Comparison of ENCODE assay signal across 14 cellular contexts in genomic region chr1:19495816-19496528, GRCh38. TPM values are rescaled to one million over a fixed set of nuclear protein-coding genes. Genes with fewer than 3 reads are reported as not detected.
DNase-seq lines count a peak whose midpoint lies in the region; ATAC-seq, FAIRE-seq and TF ChIP-seq lines count a peak whose summit lies in the region.
"Had no signal": no experiment of that assay in that cellular context is flagged by ENCODE, and none has a peak within 500 bp of the region (broad histone marks: within the 10 kb centered on the region; RNA-seq: fewer than 3 reads in every experiment).

No MANE protein-coding gene starts in this region.

- H3K4me1 ChIP-seq in K562 (replicated peaks in 1 of 2; ENCODE audit: control insufficient read depth in 2 of 2, insufficient read depth in 2 of 2, low read length in 2 of 2): no peaks in the 10 kb centered on the region
- peaks cover 12% of the 10 kb centered on the region for H3K4me1 ChIP-seq in testis

- peak overlapping the region; percentile 43 for H2AFZ ChIP-seq in K562 (ENCODE audit: low read depth, low read length)

- H3K9me1 ChIP-seq in K562 (ENCODE audit: control insufficient read depth, insufficient read depth, low read length): no peaks in the 10 kb centered on the region

- no peaks in the 10 kb centered on the region for H3K9me3 ChIP-seq in K562 (replicated peaks; ENCODE audit: control insufficient read depth, insufficient read depth, low read depth, low read length)
- H3K9me3 ChIP-seq in testis: no peaks in the 10 kb centered on the region

- H3K9me3 Mint-ChIP-seq in activated T-cell treated with anti-CD3 and anti-CD28 coated beads, Interleukin-2, amount 50 U/mL, for 72 hours: no peaks in the 10 kb centered on the region
- peaks cover 4% of the 10 kb centered on the region for H3K9me3 Mint-ChIP-seq in mesothelial cell of epicardium
- no peaks in the 10 kb centered on the region for H3K9me3 Mint-ChIP-seq in T-helper 2 cell treated with Interferon-gamma antibody and Interleukin-4, amounts not matched to agents 5 μg/mL and 100 μg/mL, for 36 hours

- CTCF ChIA-PET in K562 (lab: Yijun Ruan, JAX; ENCODE audit: low intra/inter-chr PET ratio): no interaction called here

- FAIRE-seq in K562 (lab: Jason Lieb, UNC): no peak
- FAIRE-seq: G401.6 had no signal

- TF ChIP-seq RAD21 in K562 (CRISPR knock-in tag; conservative IDR thresholded peaks at IDR 0.05 in 1 of 2, IDR thresholded peaks at IDR 0.05 in 1 of 2): no peak

- H3K36me3 Mint-ChIP-seq in activated T-cell treated with anti-CD3 and anti-CD28 coated beads, Interleukin-2, amount 50 U/mL, for 72 hours (ENCODE audit: insufficient read depth in 2 of 2): no peaks in the 10 kb centered on the region
- H3K36me3 Mint-ChIP-seq in mesothelial cell of epicardium: no peaks in the 10 kb centered on the region
- no peaks in the 10 kb centered on the region for H3K36me3 Mint-ChIP-seq in T-helper 2 cell treated with Interferon-gamma antibody and Interleukin-4, amounts not matched to agents 5 μg/mL and 100 μg/mL, for 36 hours (ENCODE audit: low read depth)

- no peaks in the 10 kb centered on the region for H3K27me3 Mint-ChIP-seq in activated T-cell treated with anti-CD3 and anti-CD28 coated beads, Interleukin-2, amount 50 U/mL, for 72 hours (ENCODE audit: low read depth)
- H3K27me3 Mint-ChIP-seq in mesothelial cell of epicardium (ENCODE audit: low read depth): no peaks in the 10 kb centered on the region
- no peaks in the 10 kb centered on the region for H3K27me3 Mint-ChIP-seq in T-helper 2 cell treated with Interferon-gamma antibody and Interleukin-4, amounts not matched to agents 5 μg/mL and 100 μg/mL, for 36 hours (ENCODE audit: low read depth)

- no peak overlapping the region for H3K4me3 ChIP-seq in K562
- no peak overlapping the region for H3K4me3 ChIP-seq in testis

- no TSS peak for BruUV-seq in K562 (replicated peaks; lab: Mats Ljungman, UMichigan)

- TF ChIP-seq POLR2A in K562 (conservative IDR thresholded peaks at IDR 0.05): no peak
- TF ChIP-seq POLR2A in testis (IDR thresholded peaks at IDR 0.05): no peak

- POLR2A ChIA-PET in K562 (lab: Yijun Ruan, JAX): interaction anchor here (0.5 to 1.1 kb wide), 3 partner anchors 17 to 83 kb away, joined by 3 to 4 read pairs (median 3); no protein-coding TSS in a partner anchor

- H3K36me3 ChIP-seq in K562 (ENCODE audit: control insufficient read depth, insufficient read depth, low read length) (no peaks in the 10 kb centered on the region), testis (ENCODE audit: low read depth, missing control alignments) (no peaks in the 10 kb centered on the region)

- intact Hi-C loops in K562 (cut with micrococcal nuclease) (no loop called here), testis (cut with DNase I; ENCODE audit: low total_unique reads) (no loop called here)

- DNase-seq in activated T-cell treated with anti-CD3 and anti-CD28 coated beads, Interleukin-2, amount 50 U/mL, for 72 hours: no peak
- DNase-seq in activated T-cell treated with anti-CD3 and anti-CD28 coated beads, Interleukin-2, amount 50 U/mL, for 1 hour: no peak
- DNase-seq in K562 (ENCODE audit: extremely low read depth in 1 of 4, low spot score in 3 of 4): no peak
- no peak for DNase-seq in mesothelial cell of epicardium (ENCODE audit: low spot score in 2 of 2, unreplicated experiment in 2 of 2)
- DNase-seq in testis: no peak
- no peak for DNase-seq in T-helper 2 cell treated with Interferon-gamma antibody and Interleukin-4, amounts not matched to agents 5 μg/mL and 100 μg/mL, for 36 hours (ENCODE audit: low spot score)
- no peak for DNase-seq in activated CD4-positive, CD25-positive, alpha-beta regulatory T cell treated with anti-CD3 and anti-CD28 coated beads, Interleukin-2, amount 50 U/mL, for 72 hours
- DNase-seq: activated CD8-positive, alpha-beta memory T cell treated with anti-CD3 and anti-CD28 coated beads, Interleukin-2, amount 50 U/mL, for 48 hours; midbrain; NCI-H2081 treated with DMSO at 0.1 percent for 48 hours; PC-3; T-helper 9 cell had no signal

- peak overlapping the region in 1 of 2 donors; percentile 45 for H3K4me3 Mint-ChIP-seq in activated T-cell treated with anti-CD3 and anti-CD28 coated beads, Interleukin-2, amount 50 U/mL, for 72 hours
- H3K4me3 Mint-ChIP-seq in mesothelial cell of epicardium: no peak overlapping the region
- H3K4me3 Mint-ChIP-seq in T-helper 2 cell treated with Interferon-gamma antibody and Interleukin-4, amounts not matched to agents 5 μg/mL and 100 μg/mL, for 36 hours: no peak overlapping the region

- TF ChIP-seq EP300 in K562 (IDR thresholded peaks at IDR 0.05; ENCODE audit: low read length): no peak

- in situ Hi-C loops in K562 (cut with MboI): no loop called here

- no peaks in the 10 kb centered on the region for H4K20me1 ChIP-seq in K562 (replicated peaks; ENCODE audit: control insufficient read depth, insufficient read depth, low read length)

- WGBS in K562 (ENCODE audit: insufficient coverage, low coverage, missing lambda C conversion rate): 32% methylated on average over 3 of the region's 3 CpGs
- 51 to 62% methylated on average over 3 of the region's 3 CpGs for WGBS in testis, 2 donors

- peak overlapping the region; percentile 58 for H3K27ac Mint-ChIP-seq in activated T-cell treated with anti-CD3 and anti-CD28 coated beads, Interleukin-2, amount 50 U/mL, for 72 hours
- H3K27ac Mint-ChIP-seq in mesothelial cell of epicardium: peak overlapping the region; percentile 23
- no peak overlapping the region for H3K27ac Mint-ChIP-seq in T-helper 2 cell treated with Interferon-gamma antibody and Interleukin-4, amounts not matched to agents 5 μg/mL and 100 μg/mL, for 36 hours

- no peak overlapping the region for H3K9ac ChIP-seq in K562 (ENCODE audit: insufficient read depth in 1 of 2, low read depth in 2 of 2, low read length in 2 of 2)

- H3K27me3 ChIP-seq in K562 (ENCODE audit: control insufficient read depth in 2 of 2, insufficient read depth in 2 of 2, low read length in 2 of 2): no peaks in the 10 kb centered on the region; a peak in 1 of 5 replicates
- H3K27me3 ChIP-seq in testis: no peaks in the 10 kb centered on the region

- H3K4me2 ChIP-seq in K562 (ENCODE audit: insufficient read depth, low read length): no peak overlapping the region

- H3K4me1 Mint-ChIP-seq in activated T-cell treated with anti-CD3 and anti-CD28 coated beads, Interleukin-2, amount 50 U/mL, for 72 hours (ENCODE audit: low read depth): peaks cover 29% of the 10 kb centered on the region
- H3K4me1 Mint-ChIP-seq in mesothelial cell of epicardium: peaks cover 13% of the 10 kb centered on the region
- peaks cover 23% of the 10 kb centered on the region for H3K4me1 Mint-ChIP-seq in T-helper 2 cell treated with Interferon-gamma antibody and Interleukin-4, amounts not matched to agents 5 μg/mL and 100 μg/mL, for 36 hours (ENCODE audit: low read depth)

- H3K27ac ChIP-seq in K562 (ENCODE audit: extremely low read depth, low read depth, low read length) (no peak overlapping the region), testis (peak overlapping the region; percentile 37 to 59)

- H3K79me2 ChIP-seq in K562 (ENCODE audit: control insufficient read depth, insufficient read depth, low read length): no peaks in the 10 kb centered on the region

- TF ChIP-seq CTCF in K562 (IDR thresholded peaks at IDR 0.05 in 2 of 3, conservative IDR thresholded peaks at IDR 0.05 in 1 of 3; ENCODE audit: insufficient read depth in 2 of 3, low read depth in 1 of 3, low read length in 3 of 3): no peak
- TF ChIP-seq CTCF in mesothelial cell of epicardium (IDR thresholded peaks at IDR 0.05; ENCODE audit: unreplicated experiment): no peak
- TF ChIP-seq CTCF in testis (IDR thresholded peaks at IDR 0.05): no peak

- ATAC-seq in activated T-cell treated with anti-CD3 and anti-CD28 coated beads, Interleukin-2, amount 50 U/mL, for 72 hours (replicated peaks in 1 of 2): peak; percentile 64 to 67
- no peak for ATAC-seq in K562
- ATAC-seq in GM18861 (IDR thresholded peaks at IDR 0.05; ENCODE audit: unreplicated experiment): no peak
- ATAC-seq: PC-3 had no signal

TF ChIP-seq in K562, 482 proteins besides CTCF, POLR2A, EP300 and RAD21:
- TF ChIP-seq, protein P1, sequence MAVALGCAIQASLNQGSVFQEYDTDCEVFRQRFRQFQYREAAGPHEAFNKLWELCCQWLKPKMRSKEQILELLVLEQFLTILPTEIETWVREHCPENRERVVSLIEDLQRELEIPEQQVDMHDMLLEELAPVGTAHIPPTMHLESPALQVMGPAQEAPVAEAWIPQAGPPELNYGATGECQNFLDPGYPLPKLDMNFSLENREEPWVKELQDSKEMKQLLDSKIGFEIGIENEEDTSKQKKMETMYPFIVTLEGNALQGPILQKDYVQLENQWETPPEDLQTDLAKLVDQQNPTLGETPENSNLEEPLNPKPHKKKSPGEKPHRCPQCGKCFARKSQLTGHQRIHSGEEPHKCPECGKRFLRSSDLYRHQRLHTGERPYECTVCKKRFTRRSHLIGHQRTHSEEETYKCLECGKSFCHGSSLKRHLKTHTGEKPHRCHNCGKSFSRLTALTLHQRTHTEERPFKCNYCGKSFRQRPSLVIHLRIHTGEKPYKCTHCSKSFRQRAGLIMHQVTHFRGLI (CRISPR knock-in tag; IDR thresholded peaks at IDR 0.05): peak; percentile 95; the same call in 1 of the 2 replicates
- no peak for TF ChIP-seq NR1H2 (CRISPR knock-in tag; IDR thresholded peaks at IDR 0.05)

RNA-seq across cellular contexts. Expression of gene CAPZB, which starts 10.6 kb away (rescaled TPM):
- total RNA-seq in activated T-cell treated with anti-CD3 and anti-CD28 coated beads, Interleukin-2, amount 50 U/mL, for 72 hours: 100 to 1,000 TPM; 336 to 373 TPM
- 58.6 and 64.0 TPM in 2 replicates for total RNA-seq in K562 (2011; cell fraction: chromatin; rRNA removed; ENCODE audit: low replicate concordance)
- total RNA-seq in K562 (2011; cell fraction: nucleolus; rRNA removed): 43.2 and 43.8 TPM in 2 replicates
- 40.0 and 41.2 TPM in 2 replicates for total RNA-seq in K562 (2011; cell fraction: nucleoplasm; rRNA removed)
- 57.6 and 83.6 TPM in 2 replicates for total RNA-seq in K562 (2014; rRNA removed)
- 131 and 133 TPM in 2 replicates for total RNA-seq in K562 (2014; rRNA removed; fragmentation: Illumina TruSeq; extraction: Trizol)
- 147 and 148 TPM in 2 replicates for total RNA-seq in K562 (2015; rRNA removed; fragmentation: Illumina TruSeq; extraction: Trizol)
- total RNA-seq in K562 (2021): 237 and 241 TPM in 2 replicates
- polyA plus RNA-seq in K562 (2011; rRNA removed): 119 and 122 TPM in 2 replicates
- polyA plus RNA-seq in K562 (2011; cell fraction: cytosol; rRNA removed): 110 and 143 TPM in 2 replicates
- polyA plus RNA-seq in K562 (2011; cell fraction: nucleus; rRNA removed): 38.1 and 62.3 TPM in 2 replicates
- 277 and 310 TPM in 2 replicates for polyA plus RNA-seq in K562 (2012)
- 259 and 297 TPM in 2 replicates for polyA plus RNA-seq in K562 (2014; fragmentation: Illumina TruSeq; extraction: Trizol)
- 100 to 1,000 TPM in 1 of 2 experiments, 10 to 100 TPM in 1; 70.0 to 115 TPM for polyA plus RNA-seq in K562 (2014; fragmentation: Nextera tagmentation; extraction: Ambion mirVana)
- polyA plus RNA-seq in K562 (2014; rRNA removed): 125 and 134 TPM in 2 replicates
- polyA minus RNA-seq in K562 (2011; rRNA and poly(A)+ RNA removed): 103 TPM in 2 replicates
- polyA minus RNA-seq in K562 (2011; cell fraction: cytosol; rRNA and poly(A)+ RNA removed): 60.0 and 82.1 TPM in 2 replicates
- 10.9 and 20.8 TPM in 2 replicates for polyA minus RNA-seq in K562 (2011; cell fraction: nucleus; rRNA and poly(A)+ RNA removed)
- 192 to 209 TPM (median 204 TPM) in 3 replicates for total RNA-seq in mesothelial cell of epicardium
- 100 to 1,000 TPM; 147 to 207 TPM for total RNA-seq in testis
- polyA plus RNA-seq in testis (ENCODE audit: insufficient read depth, low read depth, low replicate concordance): 502 TPM

Comparison
In these comparisons a context has a peak if more than half of its experiments do, and no peak if none do; other contexts are left out.
1. ATAC-seq: peak in activated T-cell treated with anti-CD3 and anti-CD28 coated beads, Interleukin-2, amount 50 U/mL, for 72 hours (2 of 2); none in K562 (single experiment) and GM18861 (single experiment).